Comparison of ENCODE assay signal across 2 cellular contexts in genomic region chr17:67311551-67311950, GRCh38.
TF ChIP-seq lines count a peak whose summit lies in the region.

No MANE protein-coding gene starts in this region.

TF ChIP-seq in GM23338, 12 proteins besides CTCF, POLR2A, EP300 and RAD21:
- no peak for TF ChIP-seq EZH2phosphoT487 (IDR thresholded peaks at IDR 0.05; ENCODE audit: unreplicated experiment)
- no peak for TF ChIP-seq NANOG (IDR thresholded peaks at IDR 0.05; ENCODE audit: borderline replicate concordance)
- no peak for TF ChIP-seq ZNF462 (CRISPR knock-in tag; IDR thresholded peaks at IDR 0.05)
- no peak for TF ChIP-seq EZH2 (IDR thresholded peaks at IDR 0.05; ENCODE audit: low read depth, unreplicated experiment)
- TF ChIP-seq STAT1 (IDR thresholded peaks at IDR 0.05; ENCODE audit: unreplicated experiment) = no peak
- no peak for TF ChIP-seq ZNF331 (CRISPR knock-in tag; IDR thresholded peaks at IDR 0.05; ENCODE audit: low read depth)
- no peak for TF ChIP-seq JUNB (IDR thresholded peaks at IDR 0.05; ENCODE audit: unreplicated experiment)
- TF ChIP-seq ETS1 (IDR thresholded peaks at IDR 0.05) = no peak
- no peak for TF ChIP-seq REST (IDR thresholded peaks at IDR 0.05; ENCODE audit: unreplicated experiment)
- TF ChIP-seq ZNF114 (CRISPR knock-in tag; IDR thresholded peaks at IDR 0.05) = no peak
- TF ChIP-seq CREB1 (CRISPR knock-in tag; IDR thresholded peaks at IDR 0.05; ENCODE audit: low read depth) = no peak
- no peak for TF ChIP-seq POLR2AphosphoS5 (IDR thresholded peaks at IDR 0.05; ENCODE audit: low read depth)
TF ChIP-seq in GM23338: peak in this region for 0.

TF ChIP-seq in H1, 55 proteins besides CTCF, POLR2A, EP300 and RAD21:
- TF ChIP-seq POLR2AphosphoS5 (IDR thresholded peaks at IDR 0.05; ENCODE audit: low read depth, low read length) = no peak
- no peak for TF ChIP-seq MAX (IDR thresholded peaks at IDR 0.05)
- TF ChIP-seq ASH2L (IDR thresholded peaks at IDR 0.05; ENCODE audit: low read length) = no peak
- TF ChIP-seq TAF1 (IDR thresholded peaks at IDR 0.05; ENCODE audit: low read depth, low read length) = no peak
- TF ChIP-seq MAFK (IDR thresholded peaks at IDR 0.05; ENCODE audit: low read depth, low read length) = no peak
- TF ChIP-seq JUND (IDR thresholded peaks at IDR 0.05; ENCODE audit: low read length) = no peak
- TF ChIP-seq PHF8 (conservative IDR thresholded peaks at IDR 0.05; ENCODE audit: low read depth, low read length) = no peak
- no peak for TF ChIP-seq JUN (IDR thresholded peaks at IDR 0.05; ENCODE audit: low read depth, low read length)
- TF ChIP-seq NANOG (IDR thresholded peaks at IDR 0.05; ENCODE audit: insufficient read depth, low read depth, low read length, poor library complexity, severe bottlenecking) = no peak
- TF ChIP-seq, protein P1, sequence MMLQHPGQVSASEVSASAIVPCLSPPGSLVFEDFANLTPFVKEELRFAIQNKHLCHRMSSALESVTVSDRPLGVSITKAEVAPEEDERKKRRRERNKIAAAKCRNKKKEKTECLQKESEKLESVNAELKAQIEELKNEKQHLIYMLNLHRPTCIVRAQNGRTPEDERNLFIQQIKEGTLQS (IDR thresholded peaks at IDR 0.05; ENCODE audit: insufficient read depth, low read depth, low read length) = no peak
- no peak for TF ChIP-seq POU5F1 (IDR thresholded peaks at IDR 0.05; ENCODE audit: low read depth, low read length)
- no peak for TF ChIP-seq CBX8 (IDR thresholded peaks at IDR 0.05; ENCODE audit: borderline replicate concordance, low read depth, low read length)
- TF ChIP-seq CTBP2 (IDR thresholded peaks at IDR 0.05; ENCODE audit: borderline replicate concordance, insufficient read depth, insufficient read length, low read length) = no peak
- TF ChIP-seq HDAC6 (IDR thresholded peaks at IDR 0.05; ENCODE audit: low read depth, low read length) = no peak
- TF ChIP-seq FOSL1 (IDR thresholded peaks at IDR 0.05; ENCODE audit: insufficient read depth, low read depth, low read length) = no peak
- TF ChIP-seq, protein P2, sequence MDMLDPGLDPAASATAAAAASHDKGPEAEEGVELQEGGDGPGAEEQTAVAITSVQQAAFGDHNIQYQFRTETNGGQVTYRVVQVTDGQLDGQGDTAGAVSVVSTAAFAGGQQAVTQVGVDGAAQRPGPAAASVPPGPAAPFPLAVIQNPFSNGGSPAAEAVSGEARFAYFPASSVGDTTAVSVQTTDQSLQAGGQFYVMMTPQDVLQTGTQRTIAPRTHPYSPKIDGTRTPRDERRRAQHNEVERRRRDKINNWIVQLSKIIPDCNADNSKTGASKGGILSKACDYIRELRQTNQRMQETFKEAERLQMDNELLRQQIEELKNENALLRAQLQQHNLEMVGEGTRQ (IDR thresholded peaks at IDR 0.05; ENCODE audit: low read length) = no peak
